21 cellular contexts compared by ENCODE assay signal in genomic region chr6:125267806-125268523, GRCh38. TPM values are rescaled to one million over a fixed set of nuclear protein-coding genes. Genes with fewer than 3 reads are reported as not detected.
DNase-seq lines count a peak whose midpoint lies in the region; ATAC-seq and TF ChIP-seq lines count a peak whose summit lies in the region.
"Had no signal": no experiment of that assay in that cellular context is flagged by ENCODE, and none has a peak within 500 bp of the region (broad histone marks: within the 10 kb centered on the region; RNA-seq: fewer than 3 reads in every experiment).

No MANE protein-coding gene starts in this region.

- ATAC-seq in GM18519 (IDR thresholded peaks at IDR 0.05; ENCODE audit: low FRiP score, unreplicated experiment) = no peak
- ATAC-seq: GM23338, natural killer cell had no signal

- TF ChIP-seq POLR2A in NB4 (IDR thresholded peaks at IDR 0.05; ENCODE audit: extremely low read depth, insufficient read length) = no peak

- DNase-seq in H4 (ENCODE audit: low spot score) (peak; percentile 10), NB4 (ENCODE audit: low read depth) (peak; percentile 16), cardiac fibroblast (ENCODE audit: low read depth in 2 of 2) (peak; percentile 11 to 74), lung microvascular endothelial cell (ENCODE audit: low read depth in 2 of 2) (peak; percentile 46 to 79), NCI-H1417 (lab: John Stamatoyannopoulos, UW) (no peak), AG20443 (ENCODE audit: low spot score) (no peak)
- no peak for DNase-seq in stimulated activated naive CD4-positive, alpha-beta T cell treated with Interleukin-2 at 50 U/mL for 16 hours (lab: John Stamatoyannopoulos, UW)
- DNase-seq: activated CD4-positive, alpha-beta T cell treated with anti-CD3 and anti-CD28 coated beads, Interleukin-2, amount 50 U/mL, for 1 hour; activated CD8-positive, alpha-beta memory T cell treated with anti-CD3 and anti-CD28 coated beads, Interleukin-2, amount 50 U/mL, for 48 hours; activated naive CD4-positive, alpha-beta T cell; hypothalamus; kidney; mesendoderm; natural killer cell; NCI-H510A; stimulated activated CD4-positive, alpha-beta T cell treated with anti-CD3 and anti-CD28 coated beads, Interleukin-4, amount 100 ng/mL, for 1 hour; T-helper 1 cell; upper lobe of left lung had no signal

- no peak for TF ChIP-seq CTCF in NB4 (IDR thresholded peaks at IDR 0.05; ENCODE audit: low read depth, low read length)
- no peak for TF ChIP-seq CTCF in cardiac fibroblast (IDR thresholded peaks at IDR 0.05; ENCODE audit: low read depth, low read length)

- H3K4me3 ChIP-seq in NB4 (ENCODE audit: low read depth, low read length) = no peak overlapping the region
- H3K4me3 ChIP-seq in cardiac fibroblast (replicated peaks in 1 of 2; ENCODE audit: low read depth in 2 of 2, low read length in 2 of 2) = no peak overlapping the region
- H3K4me3 ChIP-seq: GM23338, skin epidermis, upper lobe of left lung had no signal

RNA-seq across cellular contexts. Expression of gene HDDC2, which starts 33.8 kb away (rescaled TPM):
- total RNA-seq in H4 (2014; rRNA removed; shearing (Covaris generic)) = 80.3 and 86.1 TPM in 2 replicates
- 3.4 and 4.1 TPM in 2 replicates for total RNA-seq in lung microvascular endothelial cell

Comparison
In these comparisons a context has a peak if more than half of its experiments do, and no peak if none do; other contexts are left out.
1. DNase-seq: peak in H4 (single experiment), NB4 (single experiment), cardiac fibroblast (2 of 2) and lung microvascular endothelial cell (2 of 2); none in NCI-H1417 (0 of 3), stimulated activated naive CD4-positive, alpha-beta T cell treated with Interleukin-2 at 50 U/mL for 16 hours (single experiment) and AG20443 (single experiment).
2. RNA of gene HDDC2, which starts 33.8 kb away (total RNA-seq): 80.3 to 86.1 TPM in H4; 3.4 to 4.1 TPM in lung microvascular endothelial cell; every median in the first group is over 10 times any median in the second.